3 cellular contexts compared by ENCODE assay signal in the genomic region with DNA sequence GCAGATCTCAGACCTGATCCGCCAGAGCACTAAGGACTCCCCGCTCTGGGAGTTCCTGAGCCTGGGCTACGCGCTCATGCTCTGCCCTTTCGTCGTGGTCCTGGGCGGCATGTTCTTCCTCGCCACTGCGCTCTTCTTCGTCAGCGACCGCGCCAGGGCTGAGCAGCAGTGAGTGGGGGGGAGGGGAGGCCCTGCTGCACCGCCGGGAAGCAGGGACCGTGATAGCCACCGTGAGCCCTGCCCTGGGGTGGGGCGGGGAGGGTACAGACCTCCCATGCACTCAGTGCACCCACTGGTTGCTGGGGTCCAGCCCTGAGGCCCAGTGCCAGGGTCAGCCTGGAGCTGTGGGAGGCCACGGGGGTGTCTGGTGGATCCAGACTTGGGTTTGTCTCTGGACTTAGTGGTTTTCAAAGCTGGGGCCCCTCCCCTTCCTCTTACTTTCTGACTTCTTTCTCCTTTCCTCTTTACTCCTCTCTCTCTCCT.
TF ChIP-seq lines count a peak whose summit lies in the region.

No MANE protein-coding gene starts in this region.

TF ChIP-seq in SK-N-SH, 30 proteins besides CTCF, POLR2A, EP300 and RAD21:
- TF ChIP-seq IRF3 (IDR thresholded peaks at IDR 0.05; ENCODE audit: low read depth, low read length) (no peak), POLR2AphosphoS5 (IDR thresholded peaks at IDR 0.05; ENCODE audit: low read depth, low read length) (0 out of 2 replicates have a peak, but pooled peaks have one; percentile 22)

TF ChIP-seq in SK-N-SH treated with all-trans-retinoic acid at 6 μM for 48 hours, 23 proteins besides CTCF, POLR2A, EP300 and RAD21:
- TF ChIP-seq SNAI2 (CRISPR knock-in tag; IDR thresholded peaks at IDR 0.05) (no peak), TOX (CRISPR knock-in tag; IDR thresholded peaks at IDR 0.05; ENCODE audit: borderline replicate concordance) (no peak), PPARA (CRISPR knock-in tag; IDR thresholded peaks at IDR 0.05; ENCODE audit: borderline replicate concordance) (no peak), BACH2 (CRISPR knock-in tag; IDR thresholded peaks at IDR 0.05; ENCODE audit: borderline replicate concordance) (no peak), ZC3H10 (CRISPR knock-in tag; IDR thresholded peaks at IDR 0.05) (no peak), ISL1 (CRISPR knock-in tag; IDR thresholded peaks at IDR 0.05) (no peak), TCF4 (CRISPR knock-in tag; IDR thresholded peaks at IDR 0.05; ENCODE audit: borderline replicate concordance) (no peak), OSR1 (CRISPR knock-in tag; IDR thresholded peaks at IDR 0.05) (no peak), ZNF8 (CRISPR knock-in tag; IDR thresholded peaks at IDR 0.05) (no peak), GLIS3 (CRISPR knock-in tag; IDR thresholded peaks at IDR 0.05) (no peak), CSRNP3 (CRISPR knock-in tag; IDR thresholded peaks at IDR 0.05) (no peak), CSDC2 (CRISPR knock-in tag; IDR thresholded peaks at IDR 0.05) (no peak), ZNF565 (CRISPR knock-in tag; conservative IDR thresholded peaks at IDR 0.05; ENCODE audit: low read depth) (no peak), ZNF70 (CRISPR knock-in tag; IDR thresholded peaks at IDR 0.05) (no peak)
- TF ChIP-seq, protein P1, sequence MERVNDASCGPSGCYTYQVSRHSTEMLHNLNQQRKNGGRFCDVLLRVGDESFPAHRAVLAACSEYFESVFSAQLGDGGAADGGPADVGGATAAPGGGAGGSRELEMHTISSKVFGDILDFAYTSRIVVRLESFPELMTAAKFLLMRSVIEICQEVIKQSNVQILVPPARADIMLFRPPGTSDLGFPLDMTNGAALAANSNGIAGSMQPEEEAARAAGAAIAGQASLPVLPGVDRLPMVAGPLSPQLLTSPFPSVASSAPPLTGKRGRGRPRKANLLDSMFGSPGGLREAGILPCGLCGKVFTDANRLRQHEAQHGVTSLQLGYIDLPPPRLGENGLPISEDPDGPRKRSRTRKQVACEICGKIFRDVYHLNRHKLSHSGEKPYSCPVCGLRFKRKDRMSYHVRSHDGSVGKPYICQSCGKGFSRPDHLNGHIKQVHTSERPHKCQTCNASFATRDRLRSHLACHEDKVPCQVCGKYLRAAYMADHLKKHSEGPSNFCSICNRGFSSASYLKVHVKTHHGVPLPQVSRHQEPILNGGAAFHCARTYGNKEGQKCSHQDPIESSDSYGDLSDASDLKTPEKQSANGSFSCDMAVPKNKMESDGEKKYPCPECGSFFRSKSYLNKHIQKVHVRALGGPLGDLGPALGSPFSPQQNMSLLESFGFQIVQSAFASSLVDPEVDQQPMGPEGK (CRISPR knock-in tag; IDR thresholded peaks at IDR 0.05; ENCODE audit: borderline replicate concordance): no peak

TF ChIP-seq in HepG2, 621 proteins besides CTCF, POLR2A, EP300 and RAD21:
- TF ChIP-seq KDM2A (CRISPR knock-in tag; IDR thresholded peaks at IDR 0.05; ENCODE audit: borderline replicate concordance, low read depth): peak; percentile 31; the same call in 1 of the 2 replicates
- TF ChIP-seq AGO2 (optimal IDR thresholded peaks at IDR 0.05; ENCODE audit: low read depth, low read length): peak; percentile 84
- TF ChIP-seq ZBTB4 (CRISPR knock-in tag; IDR thresholded peaks at IDR 0.05; ENCODE audit: borderline replicate concordance): no peak
- TF ChIP-seq YY1 (IDR thresholded peaks at IDR 0.05; ENCODE audit: insufficient read depth, insufficient replicate concordance, low read depth, low read length): no peak
- TF ChIP-seq SMAD9 (CRISPR knock-in tag; IDR thresholded peaks at IDR 0.05): no peak
- peak; percentile 63 for TF ChIP-seq RBM22 (optimal IDR thresholded peaks at IDR 0.05; ENCODE audit: low read length)
- TF ChIP-seq NFRKB (IDR thresholded peaks at IDR 0.05): no peak
- TF ChIP-seq, protein P2, sequence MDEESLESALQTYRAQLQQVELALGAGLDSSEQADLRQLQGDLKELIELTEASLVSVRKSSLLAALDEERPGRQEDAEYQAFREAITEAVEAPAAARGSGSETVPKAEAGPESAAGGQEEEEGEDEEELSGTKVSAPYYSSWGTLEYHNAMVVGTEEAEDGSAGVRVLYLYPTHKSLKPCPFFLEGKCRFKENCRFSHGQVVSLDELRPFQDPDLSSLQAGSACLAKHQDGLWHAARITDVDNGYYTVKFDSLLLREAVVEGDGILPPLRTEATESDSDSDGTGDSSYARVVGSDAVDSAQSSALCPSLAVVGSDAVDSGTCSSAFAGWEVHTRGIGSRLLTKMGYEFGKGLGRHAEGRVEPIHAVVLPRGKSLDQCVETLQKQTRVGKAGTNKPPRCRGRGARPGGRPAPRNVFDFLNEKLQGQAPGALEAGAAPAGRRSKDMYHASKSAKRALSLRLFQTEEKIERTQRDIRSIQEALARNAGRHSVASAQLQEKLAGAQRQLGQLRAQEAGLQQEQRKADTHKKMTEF (CRISPR knock-in tag; IDR thresholded peaks at IDR 0.05): peak; percentile 32; the same call in 1 of the 2 replicates
- TF ChIP-seq KAT7 (CRISPR knock-in tag; IDR thresholded peaks at IDR 0.05; ENCODE audit: borderline replicate concordance): no peak
- no peak for TF ChIP-seq PHF20 (CRISPR knock-in tag; IDR thresholded peaks at IDR 0.05)
- TF ChIP-seq GABPB1 (CRISPR knock-in tag; IDR thresholded peaks at IDR 0.05): peak; percentile 15; the same call in 1 of the 2 replicates
- TF ChIP-seq SSRP1 (CRISPR knock-in tag; IDR thresholded peaks at IDR 0.05): peak; percentile 44; the same call in 1 of the 2 replicates
- no peak for TF ChIP-seq GFI1 (CRISPR knock-in tag; IDR thresholded peaks at IDR 0.05; ENCODE audit: borderline replicate concordance)
- TF ChIP-seq CREM (IDR thresholded peaks at IDR 0.05): no peak
- TF ChIP-seq CREM (CRISPR knock-in tag; IDR thresholded peaks at IDR 0.05): no peak
- TF ChIP-seq ZNF274 (CRISPR knock-in tag; IDR thresholded peaks at IDR 0.05): no peak
- TF ChIP-seq ZNF768 (CRISPR knock-in tag; IDR thresholded peaks at IDR 0.05): 0 out of 2 replicates have a peak, but pooled peaks have one; percentile 8
- TF ChIP-seq, protein P3, sequence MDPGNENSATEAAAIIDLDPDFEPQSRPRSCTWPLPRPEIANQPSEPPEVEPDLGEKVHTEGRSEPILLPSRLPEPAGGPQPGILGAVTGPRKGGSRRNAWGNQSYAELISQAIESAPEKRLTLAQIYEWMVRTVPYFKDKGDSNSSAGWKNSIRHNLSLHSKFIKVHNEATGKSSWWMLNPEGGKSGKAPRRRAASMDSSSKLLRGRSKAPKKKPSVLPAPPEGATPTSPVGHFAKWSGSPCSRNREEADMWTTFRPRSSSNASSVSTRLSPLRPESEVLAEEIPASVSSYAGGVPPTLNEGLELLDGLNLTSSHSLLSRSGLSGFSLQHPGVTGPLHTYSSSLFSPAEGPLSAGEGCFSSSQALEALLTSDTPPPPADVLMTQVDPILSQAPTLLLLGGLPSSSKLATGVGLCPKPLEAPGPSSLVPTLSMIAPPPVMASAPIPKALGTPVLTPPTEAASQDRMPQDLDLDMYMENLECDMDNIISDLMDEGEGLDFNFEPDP (CRISPR knock-in tag; conservative IDR thresholded peaks at IDR 0.05): no peak
- peak; percentile 56; the same call in 1 of the 2 replicates for TF ChIP-seq RBFOX2 (IDR thresholded peaks at IDR 0.05; ENCODE audit: low read depth, low read length)
- TF ChIP-seq, protein P4, sequence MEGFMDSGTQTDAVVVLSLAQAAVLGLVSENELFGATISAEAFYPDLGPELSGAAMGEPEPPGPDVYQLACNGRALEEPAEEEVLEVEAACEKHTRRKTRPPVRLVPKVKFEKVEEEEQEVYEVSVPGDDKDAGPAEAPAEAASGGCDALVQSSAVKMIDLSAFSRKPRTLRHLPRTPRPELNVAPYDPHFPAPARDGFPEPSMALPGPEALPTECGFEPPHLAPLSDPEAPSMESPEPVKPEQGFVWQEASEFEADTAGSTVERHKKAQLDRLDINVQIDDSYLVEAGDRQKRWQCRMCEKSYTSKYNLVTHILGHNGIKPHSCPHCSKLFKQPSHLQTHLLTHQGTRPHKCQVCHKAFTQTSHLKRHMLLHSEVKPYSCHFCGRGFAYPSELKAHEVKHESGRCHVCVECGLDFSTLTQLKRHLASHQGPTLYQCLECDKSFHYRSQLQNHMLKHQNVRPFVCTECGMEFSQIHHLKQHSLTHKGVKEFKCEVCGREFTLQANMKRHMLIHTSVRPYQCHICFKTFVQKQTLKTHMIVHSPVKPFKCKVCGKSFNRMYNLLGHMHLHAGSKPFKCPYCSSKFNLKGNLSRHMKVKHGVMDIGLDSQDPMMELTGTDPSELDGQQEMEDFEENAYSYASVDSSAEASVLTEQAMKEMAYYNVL (CRISPR knock-in tag; IDR thresholded peaks at IDR 0.05; ENCODE audit: borderline replicate concordance): no peak
TF ChIP-seq in HepG2: peak in this region for 8.
